28 cellular contexts compared by ENCODE assay signal in the genomic region with DNA sequence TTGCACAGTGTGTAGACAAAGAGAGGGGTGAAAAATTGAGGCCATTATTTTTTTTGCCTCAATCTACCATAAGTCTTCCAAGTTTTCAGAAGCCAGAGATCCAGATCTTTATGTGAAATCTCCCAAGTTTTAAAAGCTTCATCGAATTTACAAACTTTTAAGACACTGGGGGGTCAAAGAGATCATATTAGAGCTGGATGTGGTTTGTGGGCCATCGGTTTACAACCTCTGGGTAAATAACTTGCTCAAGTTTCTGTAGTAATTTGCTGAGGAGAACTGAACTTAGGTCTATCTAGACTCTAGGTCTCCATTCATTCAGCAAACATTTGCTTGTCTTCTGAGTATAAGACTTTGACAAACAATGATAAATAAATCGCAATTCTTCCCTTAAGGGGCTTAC. TPM values are rescaled to one million over a fixed set of nuclear protein-coding genes. Genes with fewer than 3 reads are reported as not detected.
DNase-seq lines count a peak whose midpoint lies in the region; ATAC-seq and TF ChIP-seq lines count a peak whose summit lies in the region.
"Had no signal": no experiment of that assay in that cellular context is flagged by ENCODE, and none has a peak within 500 bp of the region (broad histone marks: within the 10 kb centered on the region; RNA-seq: fewer than 3 reads in every experiment).

No MANE protein-coding gene starts in this region.

- peaks cover 22% of the 10 kb centered on the region for H3K36me3 Mint-ChIP-seq in stimulated activated naive CD8-positive, alpha-beta T cell treated with anti-CD3 and anti-CD28 coated beads, Interleukin-15, Interleukin-2, amounts not matched to agents 100 ng/mL and 50 ng/mL, for 24 hours (ENCODE audit: low read depth)
- H3K36me3 Mint-ChIP-seq in T-helper 17 cell (ENCODE audit: low read depth) (no peaks in the 10 kb centered on the region), progenitor cell of endocrine pancreas (ENCODE audit: insufficient read depth) (no peaks in the 10 kb centered on the region)
- H3K36me3 Mint-ChIP-seq in effector memory CD8-positive, alpha-beta T cell (ENCODE audit: insufficient read depth) = peaks cover 5% of the 10 kb centered on the region

- no peak for ATAC-seq in stimulated activated naive CD8-positive, alpha-beta T cell treated with anti-CD3 and anti-CD28 coated beads, Interleukin-15, Interleukin-2, amounts not matched to agents 100 U/mL and 50 U/mL, for 24 hours
- no peak for ATAC-seq in T-helper 17 cell
- no peak for ATAC-seq in effector memory CD8-positive, alpha-beta T cell (replicated peaks)
- ATAC-seq: body of pancreas, esophagus mucosa, heart left ventricle, HepG2, Panc1 had no signal

- TF ChIP-seq CTCF in progenitor cell of endocrine pancreas (IDR thresholded peaks at IDR 0.05; ENCODE audit: unreplicated experiment) = no peak

- H3K4me1 Mint-ChIP-seq in stimulated activated naive CD8-positive, alpha-beta T cell treated with anti-CD3 and anti-CD28 coated beads, Interleukin-15, Interleukin-2, amounts not matched to agents 100 ng/mL and 50 ng/mL, for 24 hours (ENCODE audit: low read depth) = peaks cover 72% of the 10 kb centered on the region
- H3K4me1 Mint-ChIP-seq in T-helper 17 cell = peaks cover 29% of the 10 kb centered on the region
- peaks cover 37 to 39% of the 10 kb centered on the region in 2 donors for H3K4me1 Mint-ChIP-seq in effector memory CD8-positive, alpha-beta T cell (ENCODE audit: low read depth in 2 of 2)
- H3K4me1 Mint-ChIP-seq in progenitor cell of endocrine pancreas (ENCODE audit: low read depth) = no peaks in the 10 kb centered on the region

- no peaks in the 10 kb centered on the region for H3K27me3 Mint-ChIP-seq in stimulated activated naive CD8-positive, alpha-beta T cell treated with anti-CD3 and anti-CD28 coated beads, Interleukin-15, Interleukin-2, amounts not matched to agents 100 ng/mL and 50 ng/mL, for 24 hours
- H3K27me3 Mint-ChIP-seq in T-helper 17 cell = no peaks in the 10 kb centered on the region
- no peaks in the 10 kb centered on the region for H3K27me3 Mint-ChIP-seq in effector memory CD8-positive, alpha-beta T cell
- H3K27me3 Mint-ChIP-seq in progenitor cell of endocrine pancreas = no peaks in the 10 kb centered on the region

- no peak for DNase-seq in stimulated activated naive CD8-positive, alpha-beta T cell treated with anti-CD3 and anti-CD28 coated beads, Interleukin-15, Interleukin-2, amounts not matched to agents 100 U/mL and 50 U/mL, for 24 hours
- DNase-seq in T-helper 17 cell (no peak), progenitor cell of endocrine pancreas (ENCODE audit: low spot score, unreplicated experiment) (no peak), mesenteric fat pad (ENCODE audit: low spot score) (no peak), NCI-H2107 treated with DMSO at 0.1 percent for 48 hours (lab: John Stamatoyannopoulos, UW; ENCODE audit: unreplicated experiment) (no peak)
- DNase-seq in effector memory CD8-positive, alpha-beta T cell = no peak
- DNase-seq: body of pancreas, Caco-2, cerebellar nuclear complex, dermis blood vessel endothelial cell, DMS79 treated with DMSO at 0.1 percent for 48 hours, foreskin fibroblast, GF-D8, heart left ventricle, Kasumi-1, left ventricle myocardium inferior, mesenchymal stem cell, NCI-H1436, Right ventricle myocardium superior, small intestine, stomach, thyroid gland had no signal

- no peaks in the 10 kb centered on the region for H3K9me3 ChIP-seq in T-helper 17 cell (ENCODE audit: control insufficient read depth, low read length, poor library complexity, severe bottlenecking)
- H3K9me3 ChIP-seq: body of pancreas, Caco-2, heart left ventricle, left ventricle myocardium inferior, stomach, thyroid gland, vagina had no signal

- H3K9me3 Mint-ChIP-seq in stimulated activated naive CD8-positive, alpha-beta T cell treated with anti-CD3 and anti-CD28 coated beads, Interleukin-15, Interleukin-2, amounts not matched to agents 100 ng/mL and 50 ng/mL, for 24 hours = peaks cover 22% of the 10 kb centered on the region
- H3K9me3 Mint-ChIP-seq in effector memory CD8-positive, alpha-beta T cell = no peaks in the 10 kb centered on the region
- H3K9me3 Mint-ChIP-seq in progenitor cell of endocrine pancreas (ENCODE audit: low read depth) = peaks cover 7% of the 10 kb centered on the region

- peak overlapping the region; percentile 62 for H3K4me3 Mint-ChIP-seq in stimulated activated naive CD8-positive, alpha-beta T cell treated with anti-CD3 and anti-CD28 coated beads, Interleukin-15, Interleukin-2, amounts not matched to agents 100 ng/mL and 50 ng/mL, for 24 hours
- H3K4me3 Mint-ChIP-seq in T-helper 17 cell (no peak overlapping the region), progenitor cell of endocrine pancreas (ENCODE audit: low read depth) (no peak overlapping the region)
- H3K4me3 Mint-ChIP-seq in effector memory CD8-positive, alpha-beta T cell = peak overlapping the region; percentile 8 to 72
- H3K4me3 Mint-ChIP-seq: neural progenitor cell had no signal

- H3K27ac Mint-ChIP-seq in stimulated activated naive CD8-positive, alpha-beta T cell treated with anti-CD3 and anti-CD28 coated beads, Interleukin-15, Interleukin-2, amounts not matched to agents 100 ng/mL and 50 ng/mL, for 24 hours = peak overlapping the region; percentile 98
- H3K27ac Mint-ChIP-seq in T-helper 17 cell = peak overlapping the region; percentile 46
- peak overlapping the region; percentile 35 to 98 for H3K27ac Mint-ChIP-seq in effector memory CD8-positive, alpha-beta T cell
- H3K27ac Mint-ChIP-seq in progenitor cell of endocrine pancreas = no peak overlapping the region
- H3K27ac Mint-ChIP-seq: neural progenitor cell had no signal

RNA-seq across cellular contexts. Expression of a gene that starts 54.0 kb away (rescaled TPM):
- total RNA-seq in T-helper 17 cell (not detected), progenitor cell of endocrine pancreas (0.22 and 0.43 TPM in 2 replicates), mesenteric fat pad (not detected)
- total RNA-seq: body of pancreas, Caco-2, dermis blood vessel endothelial cell, esophagus mucosa, heart left ventricle, HepG2, left ventricle myocardium inferior, Right ventricle myocardium superior, stomach, vagina had no signal

Comparison
In these comparisons a context has a peak if more than half of its experiments do, and no peak if none do; other contexts are left out.
1. H3K4me3 Mint-ChIP-seq: peak in stimulated activated naive CD8-positive, alpha-beta T cell treated with anti-CD3 and anti-CD28 coated beads, Interleukin-15, Interleukin-2, amounts not matched to agents 100 ng/mL and 50 ng/mL, for 24 hours (single experiment) and effector memory CD8-positive, alpha-beta T cell (2 of 2); none in T-helper 17 cell (single experiment) and progenitor cell of endocrine pancreas (single experiment).